In genomic region chr10:24465899-24466615, GRCh38 we compare ENCODE assay signal across 8 cellular contexts.
DNase-seq lines count a peak whose midpoint lies in the region; ATAC-seq and TF ChIP-seq lines count a peak whose summit lies in the region.

No MANE protein-coding gene starts in this region.

- DNase-seq in GM04503 (ENCODE audit: low read depth), result peak; percentile 75
- DNase-seq in NB4 (ENCODE audit: low read depth), result peak; percentile 86
- DNase-seq in lung microvascular endothelial cell (ENCODE audit: low read depth in 2 of 2), result peak; percentile 62 to 73
- peak; percentile 60 for DNase-seq in ureter (ENCODE audit: low spot score)
- no peak for DNase-seq in NCI-H2081 (lab: John Stamatoyannopoulos, UW)
- no peak for DNase-seq in G401 (ENCODE audit: low spot score)

- TF ChIP-seq POLR2A in NB4 (IDR thresholded peaks at IDR 0.05; ENCODE audit: extremely low read depth, insufficient read length), result no peak

- in situ Hi-C loops in G401 (cut with HindIII; ENCODE audit: low sequenced_read_pairs), result no loop called here

- ATAC-seq in GM21723 (IDR thresholded peaks at IDR 0.05; ENCODE audit: unreplicated experiment), result peak; percentile 63

- H3K27ac ChIP-seq in angular gyrus (ENCODE audit: low read depth, low read length), result peak overlapping the region; percentile 10

- H3K4me3 ChIP-seq in NB4 (ENCODE audit: low read depth, low read length), result peak overlapping the region; percentile 55

- no peak for TF ChIP-seq CTCF in NB4 (IDR thresholded peaks at IDR 0.05; ENCODE audit: low read depth, low read length)

Comparison
In these comparisons a context has a peak if more than half of its experiments do, and no peak if none do; other contexts are left out.
1. DNase-seq: peak in GM04503 (single experiment), NB4 (single experiment), lung microvascular endothelial cell (2 of 2) and ureter (single experiment); none in NCI-H2081 (0 of 2) and G401 (single experiment).